18 cellular contexts compared by ENCODE assay signal in the genomic region with DNA sequence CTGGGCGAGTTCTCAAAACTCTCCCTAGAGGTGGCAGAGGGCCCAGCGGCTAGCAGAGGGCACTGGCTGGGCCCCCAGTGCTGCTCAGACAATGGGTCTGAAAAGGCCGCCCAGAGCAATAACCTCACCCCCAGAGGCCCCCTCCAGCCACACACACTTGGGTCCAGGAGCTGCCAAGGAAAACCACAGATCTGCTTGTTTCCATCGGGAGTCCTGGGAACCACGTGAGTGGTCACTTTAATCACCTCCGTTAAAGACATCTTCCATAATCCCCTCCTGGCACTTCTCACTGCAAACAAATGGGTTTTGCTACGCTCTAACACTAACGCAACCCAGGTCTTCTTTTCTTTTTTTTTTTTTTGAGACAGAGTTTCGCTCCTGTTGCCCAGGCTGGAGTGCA.
"Had no signal": no experiment of that assay in that cellular context is flagged by ENCODE, and none has a peak within 500 bp of the region (broad histone marks: within the 10 kb centered on the region; RNA-seq: fewer than 3 reads in every experiment).

No MANE protein-coding gene starts in this region.

- H3K4me1 ChIP-seq: foreskin keratinocyte had no signal

- DNase-seq: activated B cell treated with CpG ODN at 0.5 μM for 24 hours; activated CD4-positive, alpha-beta T cell treated with anti-CD3 and anti-CD28 coated beads for 48 hours; activated CD8-positive, alpha-beta memory T cell treated with anti-CD3 and anti-CD28 coated beads, Interleukin-2, amount 50 U/mL, for 4 hours; activated CD8-positive, alpha-beta T cell treated with anti-CD3 and anti-CD28 coated beads, Interleukin-2, amount 10 ng/mL, durations not matched to agents 7 days and 5 days; activated gamma-delta T cell; activated T-cell treated with anti-CD3 and anti-CD28 coated beads, Interleukin-2, amount 50 U/mL, for 48 hours; effector CD8-positive, alpha-beta T cell; foreskin keratinocyte; mesendoderm; ovary; retina; stimulated activated CD4-positive, alpha-beta T cell treated with anti-CD3 and anti-CD28 coated beads, Interleukin-4, amount 100 ng/mL, for 4 hours; stimulated activated CD8-positive, alpha-beta memory T cell treated with anti-CD3 and anti-CD28 coated beads, Interleukin-4, amount 100 ng/mL, for 48 hours; T-helper 17 cell; trophoblast cell had no signal

- H3K36me3 Mint-ChIP-seq: activated naive CD4-positive, alpha-beta T cell treated with anti-CD3 and anti-CD28 coated beads, Interleukin-2, amount 50 U/mL, for 72 hours had no signal

- H3K27me3 ChIP-seq: foreskin keratinocyte, ovary, suprapubic skin had no signal

- H3K9me3 Mint-ChIP-seq: activated B cell treated with CpG ODN at 0.5 μM for 24 hours; activated naive CD4-positive, alpha-beta T cell treated with anti-CD3 and anti-CD28 coated beads, Interleukin-2, amount 50 U/mL, for 72 hours; stimulated activated naive CD8-positive, alpha-beta T cell treated with anti-CD3 and anti-CD28 coated beads, Interleukin-15, Interleukin-2, amounts not matched to agents 100 ng/mL and 50 ng/mL, for 24 hours had no signal

- H3K4me3 ChIP-seq: ovary, suprapubic skin had no signal

- H3K4me1 Mint-ChIP-seq: T-helper 17 cell had no signal

- H3K36me3 ChIP-seq: ovary had no signal

- H3K27ac Mint-ChIP-seq: activated B cell treated with CpG ODN at 0.5 μM for 24 hours; activated CD8-positive, alpha-beta T cell treated with anti-CD3 and anti-CD28 coated beads, Interleukin-2, amount 10 ng/mL, durations not matched to agents 7 days and 5 days; stimulated activated naive CD8-positive, alpha-beta T cell treated with anti-CD3 and anti-CD28 coated beads, Interleukin-15, Interleukin-2, amounts not matched to agents 100 ng/mL and 50 ng/mL, for 24 hours; T-helper 17 cell had no signal

- H3K27me3 Mint-ChIP-seq: activated B cell treated with CpG ODN at 0.5 μM for 24 hours; stimulated activated naive CD8-positive, alpha-beta T cell treated with anti-CD3 and anti-CD28 coated beads, Interleukin-15, Interleukin-2, amounts not matched to agents 100 ng/mL and 50 ng/mL, for 24 hours; T-helper 17 cell had no signal

- H3K27ac ChIP-seq: foreskin keratinocyte, ovary, suprapubic skin had no signal

- ATAC-seq: activated CD8-positive, alpha-beta T cell treated with anti-CD3 and anti-CD28 coated beads, Interleukin-2, amount 10 ng/mL, durations not matched to agents 7 days and 5 days; activated naive CD4-positive, alpha-beta T cell treated with anti-CD3 and anti-CD28 coated beads, Interleukin-2, amount 50 U/mL, for 72 hours; foreskin keratinocyte; T-helper 17 cell had no signal

- H3K9me3 ChIP-seq: ovary, suprapubic skin had no signal

- H3K4me3 Mint-ChIP-seq: activated B cell treated with CpG ODN at 0.5 μM for 24 hours; activated CD8-positive, alpha-beta T cell treated with anti-CD3 and anti-CD28 coated beads, Interleukin-2, amount 10 ng/mL, durations not matched to agents 7 days and 5 days; stimulated activated naive CD8-positive, alpha-beta T cell treated with anti-CD3 and anti-CD28 coated beads, Interleukin-15, Interleukin-2, amounts not matched to agents 100 ng/mL and 50 ng/mL, for 24 hours; T-helper 17 cell had no signal
